In the genomic region with DNA sequence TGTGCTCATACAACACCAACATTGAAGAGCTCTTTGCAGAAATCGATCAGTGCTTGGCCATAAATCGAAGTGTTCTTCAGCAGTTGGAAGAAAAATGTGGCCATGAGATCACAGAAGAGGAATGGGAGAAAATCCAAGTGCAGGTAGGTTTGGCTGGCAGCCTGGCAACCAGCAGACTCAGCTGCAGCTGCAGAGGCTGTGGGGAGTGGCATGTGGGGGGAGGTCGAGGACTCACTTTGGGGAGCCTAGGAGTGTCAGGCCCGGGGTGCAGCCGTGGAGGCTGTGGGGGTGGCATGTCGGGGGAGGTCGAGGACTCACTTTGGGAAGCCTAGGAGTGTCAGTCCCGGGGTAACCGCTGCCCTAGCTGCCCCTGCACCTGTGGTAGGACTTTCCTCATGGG, we compare ENCODE assay signal across 27 cellular contexts.
"Had no signal": no experiment of that assay in that cellular context is flagged by ENCODE, and none has a peak within 500 bp of the region (broad histone marks: within the 10 kb centered on the region; RNA-seq: fewer than 3 reads in every experiment).

No MANE protein-coding gene starts in this region.

- H3K27ac Mint-ChIP-seq: activated B cell treated with CpG ODN at 0.5 μM for 24 hours; activated CD4-positive, alpha-beta memory T cell treated with anti-CD3 and anti-CD28 coated beads, Interleukin-2, amount 10 ng/mL, durations not matched to agents 7 days and 5 days; brain; T-helper 17 cell had no signal

- H3K9me3 ChIP-seq: ascending aorta, SK-N-SH had no signal

- H3K27ac ChIP-seq: ascending aorta had no signal

- H3K4me1 ChIP-seq: ascending aorta had no signal

- DNase-seq: activated B cell treated with CpG ODN at 0.5 μM for 24 hours; activated CD4-positive, alpha-beta memory T cell treated with anti-CD3 and anti-CD28 coated beads, Interleukin-2, amount 10 ng/mL, durations not matched to agents 7 days and 5 days; activated CD4-positive, alpha-beta T cell treated with anti-CD3 and anti-CD28 coated beads, Interleukin-2, amount 50 U/mL, for 1 hour; activated CD8-positive, alpha-beta memory T cell treated with anti-CD3 and anti-CD28 coated beads, Interleukin-2, amount 50 U/mL, for 48 hours; activated naive CD4-positive, alpha-beta T cell treated with anti-CD3 and anti-CD28 coated beads, Interleukin-2, amount 50 U/mL, for 16 hours; activated T-cell treated with anti-CD3 and anti-CD28 coated beads, Interleukin-2, amount 50 U/mL, for 1 hour; amniotic stem cell; KG1; NCI-H1048; NCI-H1417 treated with DMSO at 0.1 percent for 48 hours; NCI-H1694; NCI-H2029; NCI-H2107; NCI-H446 treated with DMSO at 0.1 percent for 48 hours; NCI-H524 treated with DMSO at 0.1 percent for 48 hours; NCI-H748 treated with DMSO at 0.1 percent for 48 hours; OCI-M1; RPMI8226; SK-N-SH; T-helper 17 cell; T-helper 9 cell had no signal

- H3K27me3 ChIP-seq: ascending aorta had no signal

- H3K9me3 Mint-ChIP-seq: activated B cell treated with CpG ODN at 0.5 μM for 24 hours; activated CD4-positive, alpha-beta memory T cell treated with anti-CD3 and anti-CD28 coated beads, Interleukin-2, amount 10 ng/mL, durations not matched to agents 7 days and 5 days; brain; central memory CD8-positive, alpha-beta T cell; IgD-negative memory B cell had no signal

- H3K4me3 Mint-ChIP-seq: activated B cell treated with CpG ODN at 0.5 μM for 24 hours; activated CD4-positive, alpha-beta memory T cell treated with anti-CD3 and anti-CD28 coated beads, Interleukin-2, amount 10 ng/mL, durations not matched to agents 7 days and 5 days; brain; central memory CD8-positive, alpha-beta T cell; IgD-negative memory B cell; T-helper 17 cell had no signal

- H3K4me3 ChIP-seq: ascending aorta had no signal

- ATAC-seq: Panc1, Right ventricle myocardium inferior, T-helper 17 cell had no signal

- H3K4me1 Mint-ChIP-seq: activated B cell treated with CpG ODN at 0.5 μM for 24 hours; central memory CD8-positive, alpha-beta T cell; T-helper 17 cell had no signal

- H3K27me3 Mint-ChIP-seq: activated B cell treated with CpG ODN at 0.5 μM for 24 hours; activated CD4-positive, alpha-beta memory T cell treated with anti-CD3 and anti-CD28 coated beads, Interleukin-2, amount 10 ng/mL, durations not matched to agents 7 days and 5 days; central memory CD8-positive, alpha-beta T cell; IgD-negative memory B cell; T-helper 17 cell had no signal
